ENCODE assay signal across 8 cellular contexts in the genomic region with DNA sequence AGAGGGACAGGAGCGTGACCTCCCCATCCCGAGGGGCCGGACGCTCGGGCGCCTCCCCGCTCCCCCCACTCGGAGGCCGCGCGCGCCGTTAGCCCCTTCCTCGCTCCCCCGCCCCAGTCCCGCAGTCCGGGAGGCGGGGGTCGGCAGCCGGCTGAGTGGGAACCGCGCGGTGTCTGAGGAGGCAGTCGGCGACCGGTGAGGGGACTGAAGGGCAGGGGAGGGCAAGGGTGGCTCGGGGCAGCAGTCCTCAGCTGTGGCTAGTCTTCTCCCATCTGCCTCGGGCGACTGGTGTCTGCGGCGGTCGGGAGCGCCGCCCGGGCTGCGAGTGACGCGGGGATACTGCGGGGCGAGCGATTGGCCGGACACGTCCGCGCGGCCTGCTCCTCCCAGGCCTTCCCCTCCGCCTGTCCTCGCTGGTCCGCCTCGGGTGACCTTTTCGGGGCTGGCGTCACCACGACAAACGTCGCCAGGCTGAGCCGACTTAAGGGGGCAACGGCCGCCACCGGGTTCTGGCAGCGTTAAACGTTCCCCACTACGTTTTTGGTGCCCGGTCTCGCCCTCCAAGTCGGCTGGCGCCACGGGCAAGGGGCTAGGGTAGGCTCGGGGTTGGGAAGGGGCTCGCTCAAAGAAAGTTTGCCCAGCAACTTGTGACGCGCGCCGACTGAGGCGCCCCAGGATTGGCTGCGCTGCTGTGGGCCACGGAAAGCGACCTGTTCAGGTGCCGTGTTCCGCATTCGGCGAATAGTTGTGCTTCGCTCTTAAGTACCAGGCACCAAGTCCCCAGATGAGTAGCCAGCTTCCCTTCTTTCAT. TPM values are rescaled to one million over a fixed set of nuclear protein-coding genes. Genes with fewer than 3 reads are reported as not detected.
DNase-seq lines count a peak whose midpoint lies in the region; ATAC-seq and TF ChIP-seq lines count a peak whose summit lies in the region.

No MANE protein-coding gene starts in this region.

- peak; percentile 74 for DNase-seq in DMS114 treated with DMSO at 0.1 percent for 48 hours (lab: John Stamatoyannopoulos, UW; ENCODE audit: unreplicated experiment)
- peak; percentile 90 for DNase-seq in activated T-cell treated with anti-CD3 and anti-CD28 coated beads, Interleukin-2, amount 50 U/mL, for 24 hours
- peak; percentile 68 for DNase-seq in stimulated activated CD8-positive, alpha-beta memory T cell treated with anti-CD3 and anti-CD28 coated beads, Interleukin-7, amount 100 ng/mL, for 24 hours (ENCODE audit: low read depth)

- TF ChIP-seq CTCF in OCI-LY3 (IDR thresholded peaks at IDR 0.05; ENCODE audit: low read depth, low read length): no peak

- H3K4me1 ChIP-seq in HUES6 (ENCODE audit: control insufficient read depth, insufficient read depth, low read length): peaks cover 8% of the 10 kb centered on the region; the same call in 1 of the 2 replicates
- H3K4me1 ChIP-seq in OCI-LY3 (ENCODE audit: low read length): peaks cover 23% of the 10 kb centered on the region
- peaks cover 5 to 6% of the 10 kb centered on the region in 2 donors for H3K4me1 ChIP-seq in esophagus (ENCODE audit: control insufficient read depth in 2 of 2, insufficient read depth in 2 of 2, low read length in 1 of 2)
- peaks cover 31% of the 10 kb centered on the region for H3K4me1 ChIP-seq in muscle layer of colon (ENCODE audit: insufficient read depth, low read length)

- H3K27ac Mint-ChIP-seq in activated T-cell treated with anti-CD3 and anti-CD28 coated beads, Interleukin-2, amount 50 U/mL, for 24 hours: no peak overlapping the region

- H3K27me3 ChIP-seq in HUES6 (ENCODE audit: control insufficient read depth, insufficient read depth, low read length) (peaks cover 8% of the 10 kb centered on the region; the same call in 1 of the 2 replicates), OCI-LY3 (ENCODE audit: low read depth, low read length) (no peaks in the 10 kb centered on the region), esophagus (ENCODE audit: control insufficient read depth in 1 of 2, insufficient read depth in 2 of 2, low read length in 2 of 2) (no peaks in the 10 kb centered on the region), muscle layer of colon (ENCODE audit: control insufficient read depth in 1 of 2, insufficient read depth in 2 of 2, low read length in 2 of 2) (no peaks in the 10 kb centered on the region)

- no peaks in the 10 kb centered on the region for H3K36me3 ChIP-seq in HUES6 (ENCODE audit: control insufficient read depth, insufficient read depth, low read length)
- peaks cover 16% of the 10 kb centered on the region for H3K36me3 ChIP-seq in OCI-LY3 (replicated peaks; ENCODE audit: low read depth, low read length)
- no peaks in the 10 kb centered on the region for H3K36me3 ChIP-seq in esophagus (ENCODE audit: control insufficient read depth in 2 of 2, insufficient read depth in 2 of 2, low read length in 1 of 2)
- H3K36me3 ChIP-seq in muscle layer of colon (ENCODE audit: insufficient read depth, low read length): no peaks in the 10 kb centered on the region

- peak; percentile 65 for ATAC-seq in GM21447 (IDR thresholded peaks at IDR 0.05; ENCODE audit: unreplicated experiment)

- no peak overlapping the region for H3K4me3 Mint-ChIP-seq in activated T-cell treated with anti-CD3 and anti-CD28 coated beads, Interleukin-2, amount 50 U/mL, for 24 hours

- H3K9ac ChIP-seq in HUES6 (ENCODE audit: low read length): peak overlapping the region; percentile 94
- H3K9ac ChIP-seq in OCI-LY3 (ENCODE audit: low read length): peak overlapping the region; percentile 90
- H3K9ac ChIP-seq in muscle layer of colon (ENCODE audit: low read length): peak overlapping the region; percentile 87

- H3K9me3 ChIP-seq in HUES6 (ENCODE audit: control insufficient read depth, insufficient read depth, low read depth, low read length) (no peaks in the 10 kb centered on the region), OCI-LY3 (ENCODE audit: insufficient read depth, low read length) (no peaks in the 10 kb centered on the region), esophagus (ENCODE audit: control insufficient read depth in 2 of 2, insufficient read depth in 1 of 2, low read depth in 1 of 2, low read length in 1 of 2) (no peaks in the 10 kb centered on the region), muscle layer of colon (ENCODE audit: low read length) (no peaks in the 10 kb centered on the region)

- H3K27ac ChIP-seq in HUES6 (ENCODE audit: low read depth, low read length) (peak overlapping the region; percentile 77), OCI-LY3 (ENCODE audit: low read length) (peak overlapping the region; percentile 76), esophagus (ENCODE audit: low read depth in 2 of 2, low read length in 1 of 2) (peak overlapping the region; percentile 100), muscle layer of colon (ENCODE audit: low read depth, low read length) (peak overlapping the region; percentile 100)

- H3K27me3 Mint-ChIP-seq in activated T-cell treated with anti-CD3 and anti-CD28 coated beads, Interleukin-2, amount 50 U/mL, for 24 hours: no peaks in the 10 kb centered on the region

- H2AFZ ChIP-seq in OCI-LY3 (ENCODE audit: low read depth, low read length): no peak overlapping the region; the same call in 1 of the 2 replicates

- H3K4me1 Mint-ChIP-seq in activated T-cell treated with anti-CD3 and anti-CD28 coated beads, Interleukin-2, amount 50 U/mL, for 24 hours (ENCODE audit: low read depth): peaks cover 36% of the 10 kb centered on the region

- 0 to 1% methylated on average over 69 to 82 of the region's 82 CpGs for WGBS in esophagus, 2 donors

- peak overlapping the region; percentile 92 for H3K4me2 ChIP-seq in OCI-LY3 (ENCODE audit: low read length)

- no peaks in the 10 kb centered on the region for H3K9me3 Mint-ChIP-seq in activated T-cell treated with anti-CD3 and anti-CD28 coated beads, Interleukin-2, amount 50 U/mL, for 24 hours

- H3K79me2 ChIP-seq in OCI-LY3 (ENCODE audit: low read length): peaks cover 48% of the 10 kb centered on the region

- peaks cover 22% of the 10 kb centered on the region for H3K36me3 Mint-ChIP-seq in activated T-cell treated with anti-CD3 and anti-CD28 coated beads, Interleukin-2, amount 50 U/mL, for 24 hours (ENCODE audit: low read depth)

- H4K20me1 ChIP-seq in OCI-LY3 (ENCODE audit: insufficient read depth, low read length): peaks cover 32% of the 10 kb centered on the region

- peak overlapping the region; percentile 76 for H3K4me3 ChIP-seq in HUES6 (ENCODE audit: low read depth, low read length)
- peak overlapping the region; percentile 93 for H3K4me3 ChIP-seq in OCI-LY3 (ENCODE audit: low read length)
- H3K4me3 ChIP-seq in esophagus (ENCODE audit: low read depth in 1 of 2, low read length in 2 of 2): peak overlapping the region; percentile 78 to 84
- H3K4me3 ChIP-seq in muscle layer of colon (ENCODE audit: low read depth in 1 of 2, low read length in 2 of 2): peak overlapping the region; percentile 67 to 82

RNA-seq across cellular contexts. Expression of gene ZNF672, which starts 0.5 kb away (rescaled TPM):
- 10 to 100 TPM; 11.6 to 15.8 TPM for polyA plus RNA-seq in esophagus

RNA-seq across cellular contexts. Expression of gene SH3BP5L, which starts 12.8 kb away (rescaled TPM):
- 10 to 100 TPM; 18.2 to 34.3 TPM for polyA plus RNA-seq in esophagus

RNA-seq across cellular contexts. Expression of gene ZNF692, which starts 20.3 kb away (rescaled TPM):
- polyA plus RNA-seq in esophagus: 100 to 1,000 TPM in 1 of 2 donors, 10 to 100 TPM in 1; 36.3 to 120 TPM

Comparison
In these comparisons a context has a peak if more than half of its experiments do, and no peak if none do; other contexts are left out.
1. Peak in every context shown above with its lines: DNase-seq, ATAC-seq, H3K4me3 ChIP-seq and H3K27ac ChIP-seq.